In the genomic region with DNA sequence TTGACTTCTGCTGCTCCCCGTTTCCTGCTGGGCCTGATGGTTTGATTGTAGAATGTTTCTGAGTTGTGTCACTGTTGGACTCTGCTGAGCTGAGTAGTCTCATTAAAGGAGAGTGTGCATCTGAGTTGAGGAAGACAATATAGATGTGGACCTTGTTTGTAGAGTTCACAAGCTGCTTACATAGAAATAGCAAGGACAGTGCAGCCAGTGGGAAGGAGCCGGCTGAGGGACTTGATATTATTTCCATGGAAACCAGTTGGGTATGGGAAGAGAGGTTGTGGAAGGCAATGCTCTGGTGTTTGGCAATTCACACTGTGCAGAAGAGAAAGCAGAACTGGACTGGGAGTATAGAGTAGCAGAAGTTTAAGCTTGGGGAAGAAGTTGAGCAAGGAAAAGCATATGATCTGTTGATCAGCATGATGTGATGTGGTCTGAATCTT, we compare ENCODE assay signal across 1 cellular context.
TF ChIP-seq lines count a peak whose summit lies in the region.

No MANE protein-coding gene starts in this region.

TF ChIP-seq in SK-N-SH treated with all-trans-retinoic acid at 6 μM for 48 hours, 23 proteins besides CTCF, POLR2A, EP300 and RAD21 (continued from another document):
- TF ChIP-seq, protein P1, sequence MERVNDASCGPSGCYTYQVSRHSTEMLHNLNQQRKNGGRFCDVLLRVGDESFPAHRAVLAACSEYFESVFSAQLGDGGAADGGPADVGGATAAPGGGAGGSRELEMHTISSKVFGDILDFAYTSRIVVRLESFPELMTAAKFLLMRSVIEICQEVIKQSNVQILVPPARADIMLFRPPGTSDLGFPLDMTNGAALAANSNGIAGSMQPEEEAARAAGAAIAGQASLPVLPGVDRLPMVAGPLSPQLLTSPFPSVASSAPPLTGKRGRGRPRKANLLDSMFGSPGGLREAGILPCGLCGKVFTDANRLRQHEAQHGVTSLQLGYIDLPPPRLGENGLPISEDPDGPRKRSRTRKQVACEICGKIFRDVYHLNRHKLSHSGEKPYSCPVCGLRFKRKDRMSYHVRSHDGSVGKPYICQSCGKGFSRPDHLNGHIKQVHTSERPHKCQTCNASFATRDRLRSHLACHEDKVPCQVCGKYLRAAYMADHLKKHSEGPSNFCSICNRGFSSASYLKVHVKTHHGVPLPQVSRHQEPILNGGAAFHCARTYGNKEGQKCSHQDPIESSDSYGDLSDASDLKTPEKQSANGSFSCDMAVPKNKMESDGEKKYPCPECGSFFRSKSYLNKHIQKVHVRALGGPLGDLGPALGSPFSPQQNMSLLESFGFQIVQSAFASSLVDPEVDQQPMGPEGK (CRISPR knock-in tag; IDR thresholded peaks at IDR 0.05; ENCODE audit: borderline replicate concordance), result no peak
- TF ChIP-seq ZNF8 (CRISPR knock-in tag; IDR thresholded peaks at IDR 0.05), result no peak
